ENCODE assay signal across 16 cellular contexts in the genomic region with DNA sequence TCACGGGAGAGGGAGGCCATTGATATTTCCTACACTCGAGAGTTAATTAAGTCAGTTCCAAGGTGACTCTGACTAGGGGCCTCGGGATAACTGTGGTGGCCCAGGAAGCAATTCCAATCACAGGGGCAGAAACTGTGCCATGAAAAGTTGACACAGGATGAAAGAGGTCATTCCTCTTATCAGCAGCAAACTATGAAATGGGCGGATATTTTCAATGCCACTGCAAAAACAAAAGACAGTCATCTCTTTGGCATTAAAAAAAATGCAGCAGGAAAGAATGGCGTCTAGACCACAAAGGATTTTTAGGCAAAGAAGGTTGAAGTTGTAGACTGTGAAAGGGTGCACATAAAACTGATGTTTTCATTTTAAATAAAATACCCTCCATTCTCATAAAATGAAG. TPM values are rescaled to one million over a fixed set of nuclear protein-coding genes. Genes with fewer than 3 reads are reported as not detected.
DNase-seq lines count a peak whose midpoint lies in the region; ATAC-seq and TF ChIP-seq lines count a peak whose summit lies in the region.
"Had no signal": no experiment of that assay in that cellular context is flagged by ENCODE, and none has a peak within 500 bp of the region (broad histone marks: within the 10 kb centered on the region; RNA-seq: fewer than 3 reads in every experiment).

No MANE protein-coding gene starts in this region.

- POLR2A ChIA-PET in activated B cell treated with CpG ODN at 0.5 μM for 24 hours (lab: Charles Lee) = interaction anchor here (1.0 to 3.5 kb wide), 4 partner anchors 52 to 102 kb away, joined by 3 to 24 read pairs (median 10); no protein-coding TSS in a partner anchor

- H3K4me3 Mint-ChIP-seq in natural killer cell treated with Interleukin-12 subunit alpha and Interleukin-12 subunit beta and Interleukin-15 and Interleukin-18, amount 100 ng/mL, for 72 hours = peak overlapping the region; percentile 67
- H3K4me3 Mint-ChIP-seq in natural killer cell = no peak overlapping the region
- peak overlapping the region; percentile 80 for H3K4me3 Mint-ChIP-seq in activated B cell treated with CpG ODN at 0.5 μM for 24 hours
- H3K4me3 Mint-ChIP-seq in memory B cell = no peak overlapping the region

- no peak for ATAC-seq in natural killer cell treated with Interleukin-12 subunit alpha and Interleukin-12 subunit beta and Interleukin-15 and Interleukin-18, amount 100 ng/mL, for 72 hours
- ATAC-seq in natural killer cell (no peak), activated B cell treated with CpG ODN at 0.5 μM for 24 hours (ENCODE audit: low read depth) (no peak), memory B cell (ENCODE audit: low read depth) (no peak), left cardiac atrium (no peak)
- ATAC-seq: activated CD8-positive, alpha-beta T cell treated with anti-CD3 and anti-CD28 coated beads for 36 hours; activated naive CD8-positive, alpha-beta T cell treated with anti-CD3 and anti-CD28 coated beads, Interleukin-2, amount 50 U/mL, for 24 hours; stimulated activated naive CD8-positive, alpha-beta T cell treated with anti-CD3 and anti-CD28 coated beads, Interleukin-15, Interleukin-2, amounts not matched to agents 100 U/mL and 50 U/mL, for 24 hours had no signal

- no peak for DNase-seq in natural killer cell treated with Interleukin-12 subunit alpha and Interleukin-12 subunit beta and Interleukin-15 and Interleukin-18, amount 100 ng/mL, for 72 hours (ENCODE audit: low spot score)
- DNase-seq in natural killer cell (no peak), activated B cell treated with CpG ODN at 0.5 μM for 24 hours (no peak), memory B cell (ENCODE audit: low spot score in 2 of 2) (no peak), NCI-H82 treated with DMSO at 0.1 percent for 48 hours (lab: John Stamatoyannopoulos, UW; ENCODE audit: unreplicated experiment) (no peak), left cardiac atrium (no peak), NCI-H146 treated with DMSO at 0.1 percent for 48 hours (lab: John Stamatoyannopoulos, UW; ENCODE audit: unreplicated experiment) (no peak)
- no peak for DNase-seq in activated CD4-positive, alpha-beta T cell treated with anti-CD3 and anti-CD28 coated beads, Interleukin-2, amount 50 U/mL, for 48 hours
- DNase-seq: activated CD8-positive, alpha-beta T cell treated with anti-CD3 and anti-CD28 coated beads for 36 hours; activated naive CD8-positive, alpha-beta T cell treated with anti-CD3 and anti-CD28 coated beads, Interleukin-2, amount 50 U/mL, for 24 hours; activated T-cell treated with anti-CD3 and anti-CD28 coated beads, Interleukin-2, amount 50 U/mL, for 72 hours; central memory CD4-positive, alpha-beta T cell; effector CD8-positive, alpha-beta T cell; NCI-H82; stimulated activated naive CD8-positive, alpha-beta T cell treated with anti-CD3 and anti-CD28 coated beads, Interleukin-15, Interleukin-2, amounts not matched to agents 100 U/mL and 50 U/mL, for 24 hours; upper lobe of right lung had no signal

- H3K36me3 Mint-ChIP-seq in natural killer cell treated with Interleukin-12 subunit alpha and Interleukin-12 subunit beta and Interleukin-15 and Interleukin-18, amount 100 ng/mL, for 72 hours = no peaks in the 10 kb centered on the region
- no peaks in the 10 kb centered on the region for H3K36me3 Mint-ChIP-seq in natural killer cell
- H3K36me3 Mint-ChIP-seq in activated B cell treated with CpG ODN at 0.5 μM for 24 hours (ENCODE audit: low read depth) = no peaks in the 10 kb centered on the region
- no peaks in the 10 kb centered on the region for H3K36me3 Mint-ChIP-seq in memory B cell

- peaks cover 29% of the 10 kb centered on the region in 2 donors for H3K27me3 Mint-ChIP-seq in natural killer cell treated with Interleukin-12 subunit alpha and Interleukin-12 subunit beta and Interleukin-15 and Interleukin-18, amount 100 ng/mL, for 72 hours
- H3K27me3 Mint-ChIP-seq in natural killer cell (ENCODE audit: low read depth in 2 of 2) (peaks cover 37 to 38% of the 10 kb centered on the region in 2 donors), activated B cell treated with CpG ODN at 0.5 μM for 24 hours (peaks cover 14% of the 10 kb centered on the region), memory B cell (peaks cover 7% of the 10 kb centered on the region)

- H3K4me1 Mint-ChIP-seq in natural killer cell treated with Interleukin-12 subunit alpha and Interleukin-12 subunit beta and Interleukin-15 and Interleukin-18, amount 100 ng/mL, for 72 hours (ENCODE audit: low read depth in 2 of 2) = peaks cover 6 to 13% of the 10 kb centered on the region in 2 donors
- H3K4me1 Mint-ChIP-seq in natural killer cell (peaks cover 15 to 17% of the 10 kb centered on the region in 2 donors), activated B cell treated with CpG ODN at 0.5 μM for 24 hours (peaks cover 21% of the 10 kb centered on the region), memory B cell (peaks cover 9% of the 10 kb centered on the region)

- intact Hi-C loops in natural killer cell (cut with micrococcal nuclease) = no loop called here
- intact Hi-C loops in activated B cell treated with CpG ODN at 0.5 μM for 24 hours (cut with micrococcal nuclease) = loop anchor here (1.0 kb wide), 1 partner anchor 37 kb away; no protein-coding TSS in a partner anchor
- intact Hi-C loops in left cardiac atrium (cut with DNase I) = no loop called here

- no peak for TF ChIP-seq CTCF in natural killer cell (IDR thresholded peaks at IDR 0.05)
- TF ChIP-seq CTCF in activated B cell treated with CpG ODN at 0.5 μM for 24 hours (IDR thresholded peaks at IDR 0.05) = no peak

- no peaks in the 10 kb centered on the region for H3K9me3 Mint-ChIP-seq in natural killer cell treated with Interleukin-12 subunit alpha and Interleukin-12 subunit beta and Interleukin-15 and Interleukin-18, amount 100 ng/mL, for 72 hours
- H3K9me3 Mint-ChIP-seq in natural killer cell (no peaks in the 10 kb centered on the region), activated B cell treated with CpG ODN at 0.5 μM for 24 hours (no peaks in the 10 kb centered on the region), memory B cell (no peaks in the 10 kb centered on the region)
- H3K9me3 Mint-ChIP-seq: activated CD8-positive, alpha-beta T cell treated with anti-CD3 and anti-CD28 coated beads for 36 hours; activated naive CD8-positive, alpha-beta T cell treated with anti-CD3 and anti-CD28 coated beads, Interleukin-2, amount 50 U/mL, for 24 hours; activated T-cell treated with anti-CD3 and anti-CD28 coated beads, Interleukin-2, amount 50 U/mL, for 72 hours had no signal

- no peak overlapping the region for H3K27ac Mint-ChIP-seq in natural killer cell treated with Interleukin-12 subunit alpha and Interleukin-12 subunit beta and Interleukin-15 and Interleukin-18, amount 100 ng/mL, for 72 hours
- H3K27ac Mint-ChIP-seq in natural killer cell = no peak overlapping the region
- no peak overlapping the region for H3K27ac Mint-ChIP-seq in activated B cell treated with CpG ODN at 0.5 μM for 24 hours
- H3K27ac Mint-ChIP-seq in memory B cell = peak overlapping the region; percentile 81
- H3K27ac Mint-ChIP-seq: activated CD8-positive, alpha-beta T cell treated with anti-CD3 and anti-CD28 coated beads for 36 hours; activated naive CD8-positive, alpha-beta T cell treated with anti-CD3 and anti-CD28 coated beads, Interleukin-2, amount 50 U/mL, for 24 hours; activated T-cell treated with anti-CD3 and anti-CD28 coated beads, Interleukin-2, amount 50 U/mL, for 72 hours had no signal

- CTCF ChIA-PET in activated B cell treated with CpG ODN at 0.5 μM for 24 hours (lab: Charles Lee) = interaction anchor here (1.0 kb wide), 1 partner anchor 86 kb away, joined by 3 read pairs; no protein-coding TSS in a partner anchor

RNA-seq across cellular contexts. Expression of a gene that starts 50.0 kb away (rescaled TPM):
- 10 to 100 TPM; 12.5 to 24.5 TPM for total RNA-seq in natural killer cell treated with Interleukin-12 subunit alpha and Interleukin-12 subunit beta and Interleukin-15 and Interleukin-18, amount 100 ng/mL, for 72 hours
- 10 to 100 TPM; 57.5 to 74.7 (median 60.4) TPM for total RNA-seq in natural killer cell
- total RNA-seq in activated B cell treated with CpG ODN at 0.5 μM for 24 hours = 76.3 and 90.3 TPM in 2 replicates
- total RNA-seq in left cardiac atrium = 10 to 100 TPM; 12.0 to 22.9 TPM

Comparison
In these comparisons a context has a peak if more than half of its experiments do, and no peak if none do; other contexts are left out.
1. H3K4me3 Mint-ChIP-seq: peak in natural killer cell treated with Interleukin-12 subunit alpha and Interleukin-12 subunit beta and Interleukin-15 and Interleukin-18, amount 100 ng/mL, for 72 hours (single experiment) and activated B cell treated with CpG ODN at 0.5 μM for 24 hours (single experiment); none in natural killer cell (single experiment) and memory B cell (single experiment).